Comparison of ENCODE assay signal across 8 cellular contexts in genomic region chr22:36453855-36454378, GRCh38. TPM values are rescaled to one million over a fixed set of nuclear protein-coding genes. Genes with fewer than 3 reads are reported as not detected.
A peak's percentile ranks its signal among the peaks of the same experiment; 100 is the strongest.
DNase-seq lines count a peak whose midpoint lies in the region; ATAC-seq and TF ChIP-seq lines count a peak whose summit lies in the region.
"Had no signal": no experiment of that assay in that cellular context is flagged by ENCODE, and none has a peak within 500 bp of the region (broad histone marks: within the 10 kb centered on the region; RNA-seq: fewer than 3 reads in every experiment).

No MANE protein-coding gene starts in this region.

- peak overlapping the region; percentile 5 to 72 (median 46) for H3K4me3 Mint-ChIP-seq in IgD-negative memory B cell
- H3K4me3 Mint-ChIP-seq in activated CD8-positive, alpha-beta T cell treated with anti-CD3 and anti-CD28 coated beads, Interleukin-2, amount 10 ng/mL, durations not matched to agents 7 days and 5 days = peak overlapping the region; percentile 70
- H3K4me3 Mint-ChIP-seq in stimulated activated naive CD8-positive, alpha-beta T cell treated with anti-CD3 and anti-CD28 coated beads, Interleukin-15, amount 100 ng/mL, for 72 hours = peak overlapping the region; percentile 49 to 83

- no peak for ATAC-seq in activated CD8-positive, alpha-beta T cell treated with anti-CD3 and anti-CD28 coated beads, Interleukin-2, amount 10 ng/mL, durations not matched to agents 7 days and 5 days
- ATAC-seq in left lung = no peak
- no peak for ATAC-seq in stimulated activated naive CD8-positive, alpha-beta T cell treated with anti-CD3 and anti-CD28 coated beads, Interleukin-15, amount 100 ng/mL, for 72 hours
- ATAC-seq in GM18909 (IDR thresholded peaks at IDR 0.05; ENCODE audit: poor library complexity, unreplicated experiment) = no peak

- H3K4me1 ChIP-seq in left lung = peaks cover 25 to 94% of the 10 kb centered on the region in 2 donors

- H3K27ac ChIP-seq in left lung = peak overlapping the region; percentile 93 to 94

- no peaks in the 10 kb centered on the region for H3K36me3 Mint-ChIP-seq in IgD-negative memory B cell
- no peaks in the 10 kb centered on the region for H3K36me3 Mint-ChIP-seq in activated CD8-positive, alpha-beta T cell treated with anti-CD3 and anti-CD28 coated beads, Interleukin-2, amount 10 ng/mL, durations not matched to agents 7 days and 5 days (ENCODE audit: low read depth)

- CTCF ChIA-PET in activated CD8-positive, alpha-beta T cell treated with anti-CD3 and anti-CD28 coated beads, Interleukin-2, amount 10 ng/mL, durations not matched to agents 7 days and 5 days (lab: Charles Lee) = interaction anchor here (0.8 to 3.9 kb wide), 10 partner anchors 17 to 153 kb away, joined by 3 to 20 read pairs (median 3); no protein-coding TSS in a partner anchor

- H3K9me3 Mint-ChIP-seq in IgD-negative memory B cell = no peaks in the 10 kb centered on the region
- H3K9me3 Mint-ChIP-seq in activated CD8-positive, alpha-beta T cell treated with anti-CD3 and anti-CD28 coated beads, Interleukin-2, amount 10 ng/mL, durations not matched to agents 7 days and 5 days (ENCODE audit: insufficient read depth) = no peaks in the 10 kb centered on the region
- no peaks in the 10 kb centered on the region for H3K9me3 Mint-ChIP-seq in stimulated activated naive CD8-positive, alpha-beta T cell treated with anti-CD3 and anti-CD28 coated beads, Interleukin-15, amount 100 ng/mL, for 72 hours

- no peaks in the 10 kb centered on the region for H3K9me3 ChIP-seq in left lung

- DNase-seq in activated CD8-positive, alpha-beta T cell treated with anti-CD3 and anti-CD28 coated beads, Interleukin-2, amount 10 ng/mL, durations not matched to agents 7 days and 5 days = no peak
- DNase-seq in left lung (no peak), NCI-H2227 treated with DMSO at 0.1 percent for 48 hours (lab: John Stamatoyannopoulos, UW) (no peak), COLO668 (lab: John Stamatoyannopoulos, UW; ENCODE audit: unreplicated experiment) (no peak)
- DNase-seq in stimulated activated naive CD8-positive, alpha-beta T cell treated with anti-CD3 and anti-CD28 coated beads, Interleukin-15, amount 100 ng/mL, for 72 hours = no peak
- DNase-seq: NCI-H1694 treated with DMSO at 0.1 percent for 48 hours had no signal

- H3K36me3 ChIP-seq in left lung = no peaks in the 10 kb centered on the region

- TF ChIP-seq CTCF in left lung (IDR thresholded peaks at IDR 0.05) = no peak

- POLR2A ChIA-PET in activated CD8-positive, alpha-beta T cell treated with anti-CD3 and anti-CD28 coated beads, Interleukin-2, amount 10 ng/mL, durations not matched to agents 7 days and 5 days (lab: Charles Lee) = interaction anchor here (0.7 to 3.3 kb wide), 3 partner anchors 66 to 119 kb away, joined by 3 to 10 read pairs (median 3); partner anchors contain the start of genes EIF3D and MYH9

- H3K4me3 ChIP-seq in left lung = peak overlapping the region in 1 of 2 donors; percentile 55

- H3K27ac Mint-ChIP-seq in IgD-negative memory B cell = peak overlapping the region; percentile 88 to 95 (median 94)
- peak overlapping the region; percentile 81 for H3K27ac Mint-ChIP-seq in activated CD8-positive, alpha-beta T cell treated with anti-CD3 and anti-CD28 coated beads, Interleukin-2, amount 10 ng/mL, durations not matched to agents 7 days and 5 days
- H3K27ac Mint-ChIP-seq in stimulated activated naive CD8-positive, alpha-beta T cell treated with anti-CD3 and anti-CD28 coated beads, Interleukin-15, amount 100 ng/mL, for 72 hours = peak overlapping the region; percentile 59 to 61

- no peaks in the 10 kb centered on the region for H3K27me3 ChIP-seq in left lung

- H3K27me3 Mint-ChIP-seq in IgD-negative memory B cell = no peaks in the 10 kb centered on the region
- H3K27me3 Mint-ChIP-seq in activated CD8-positive, alpha-beta T cell treated with anti-CD3 and anti-CD28 coated beads, Interleukin-2, amount 10 ng/mL, durations not matched to agents 7 days and 5 days (ENCODE audit: low read depth) = no peaks in the 10 kb centered on the region
- H3K27me3 Mint-ChIP-seq in stimulated activated naive CD8-positive, alpha-beta T cell treated with anti-CD3 and anti-CD28 coated beads, Interleukin-15, amount 100 ng/mL, for 72 hours = no peaks in the 10 kb centered on the region

- intact Hi-C loops in left lung (cut with DNase I) = no loop called here

- H3K4me1 Mint-ChIP-seq in IgD-negative memory B cell = peaks cover 17 to 38% (median 18%) of the 10 kb centered on the region in 3 donors
- H3K4me1 Mint-ChIP-seq in activated CD8-positive, alpha-beta T cell treated with anti-CD3 and anti-CD28 coated beads, Interleukin-2, amount 10 ng/mL, durations not matched to agents 7 days and 5 days (ENCODE audit: low read depth) = peaks cover 66% of the 10 kb centered on the region
- H3K4me1 Mint-ChIP-seq in stimulated activated naive CD8-positive, alpha-beta T cell treated with anti-CD3 and anti-CD28 coated beads, Interleukin-15, amount 100 ng/mL, for 72 hours = peaks cover 51% of the 10 kb centered on the region

RNA-seq across cellular contexts. Expression of gene TXN2, which starts 27.5 kb away (rescaled TPM):
- polyA plus RNA-seq in IgD-negative memory B cell = 116 TPM
- 10 to 100 TPM; 74.1 to 78.4 TPM for total RNA-seq in activated CD8-positive, alpha-beta T cell treated with anti-CD3 and anti-CD28 coated beads, Interleukin-2, amount 10 ng/mL, durations not matched to agents 7 days and 5 days
- 10 to 100 TPM; 64.4 to 65.3 TPM for total RNA-seq in left lung

RNA-seq across cellular contexts. Expression of gene FOXRED2, which starts 52.9 kb away (rescaled TPM):
- polyA plus RNA-seq in IgD-negative memory B cell = 0.35 TPM
- total RNA-seq in activated CD8-positive, alpha-beta T cell treated with anti-CD3 and anti-CD28 coated beads, Interleukin-2, amount 10 ng/mL, durations not matched to agents 7 days and 5 days = 10 to 100 TPM; 19.0 to 20.3 TPM
- 10 to 100 TPM; 17.2 to 22.1 TPM for total RNA-seq in left lung
